Comparison of ENCODE assay signal across 8 cellular contexts in genomic region chr9:96327694-96328352, GRCh38.
DNase-seq lines count a peak whose midpoint lies in the region; ATAC-seq, FAIRE-seq and TF ChIP-seq lines count a peak whose summit lies in the region.

No MANE protein-coding gene starts in this region.

- in situ Hi-C loops in brain microvascular endothelial cell (cut with HindIII; ENCODE audit: low pct_ligation_motif_present, low sequenced_read_pairs) = no loop called here

- H3K36me3 ChIP-seq in brain microvascular endothelial cell (replicated peaks) = no peaks in the 10 kb centered on the region

- no peaks in the 10 kb centered on the region for H3K27me3 ChIP-seq in brain microvascular endothelial cell (replicated peaks)

- H3K27ac ChIP-seq in brain microvascular endothelial cell = no peak overlapping the region

- H3K4me3 ChIP-seq in brain microvascular endothelial cell (ENCODE audit: low read depth, low read length) = no peak overlapping the region

- ATAC-seq in HG02938 (IDR thresholded peaks at IDR 0.05; ENCODE audit: unreplicated experiment) = no peak

- peak; percentile 13 for DNase-seq in NCI-H1436 (lab: John Stamatoyannopoulos, UW)
- no peak for DNase-seq in NCI-H1436 treated with DMSO at 0.1 percent for 48 hours (lab: John Stamatoyannopoulos, UW)
- DNase-seq in HTR-8/SVneo (ENCODE audit: insufficient read length, low spot score) = peak; percentile 28
- peak; percentile 32 for DNase-seq in SW480 (ENCODE audit: low spot score)
- peak; percentile 70 for DNase-seq in brain microvascular endothelial cell
- peak; percentile 57 for DNase-seq in islet precursor cell
- DNase-seq in stimulated activated CD4-positive, alpha-beta T cell treated with anti-CD3 and anti-CD28 coated beads, Interleukin-2, amount 100 ng/mL, for 48 hours = peak; percentile 38 to 39

- FAIRE-seq in HTR-8/SVneo (lab: Jason Lieb, UNC) = no peak

- peak; percentile 74 for TF ChIP-seq CTCF in brain microvascular endothelial cell (IDR thresholded peaks at IDR 0.05; ENCODE audit: low read depth, low read length, missing control alignments)
